ENCODE assay signal across 28 cellular contexts in genomic region chr3:10845240-10845761, GRCh38. TPM values are rescaled to one million over a fixed set of nuclear protein-coding genes. Genes with fewer than 3 reads are reported as not detected.
DNase-seq lines count a peak whose midpoint lies in the region; ATAC-seq, FAIRE-seq and TF ChIP-seq lines count a peak whose summit lies in the region.
"Had no signal": no experiment of that assay in that cellular context is flagged by ENCODE, and none has a peak within 500 bp of the region (broad histone marks: within the 10 kb centered on the region; RNA-seq: fewer than 3 reads in every experiment).

No MANE protein-coding gene starts in this region.

- no peak overlapping the region for H2AFZ ChIP-seq in HepG2 (ENCODE audit: low read length)

- no peak for FAIRE-seq in HepG2 (lab: Jason Lieb, UNC)
- FAIRE-seq: K562 had no signal

- CTCF ChIA-PET in HepG2 (lab: Yijun Ruan, JAX; ENCODE audit: low intra/inter-chr PET ratio, low total read pairs): no interaction called here

- no peaks in the 10 kb centered on the region for H3K36me3 Mint-ChIP-seq in activated naive CD4-positive, alpha-beta T cell treated with anti-CD3 and anti-CD28 coated beads, Interleukin-2, amount 50 U/mL, for 72 hours
- H3K36me3 Mint-ChIP-seq: activated CD4-positive, alpha-beta memory T cell treated with anti-CD3 and anti-CD28 coated beads for 36 hours had no signal

- H3K9ac ChIP-seq in HepG2 (ENCODE audit: insufficient read depth, low read depth, low read length): no peak overlapping the region

- H3K79me2 ChIP-seq in HepG2 (ENCODE audit: insufficient read depth, low read length): no peaks in the 10 kb centered on the region

- H3K36me3 ChIP-seq in right lobe of liver: no peaks in the 10 kb centered on the region
- peaks cover 1 to 13% of the 10 kb centered on the region in 2 experiments; a peak in 4 of 5 replicates for H3K36me3 ChIP-seq in HepG2 (replicated peaks in 1 of 2; ENCODE audit: control insufficient read depth in 1 of 2, insufficient read depth in 2 of 2, low read length in 2 of 2)
- no peaks in the 10 kb centered on the region for H3K36me3 ChIP-seq in left lung
- H3K36me3 ChIP-seq: breast epithelium, colonic mucosa, uterus had no signal

- H3K9me3 ChIP-seq in right lobe of liver (no peaks in the 10 kb centered on the region), HepG2 (ENCODE audit: low read length) (no peaks in the 10 kb centered on the region), left lung (no peaks in the 10 kb centered on the region)
- H3K9me3 ChIP-seq: breast epithelium, colonic mucosa, uterus had no signal

- TF ChIP-seq RAD21 in HepG2 (CRISPR knock-in tag; IDR thresholded peaks at IDR 0.05): no peak

- BruUV-seq in HepG2 (replicated peaks; lab: Mats Ljungman, UMichigan): no TSS peak

- no peak overlapping the region for H3K27ac Mint-ChIP-seq in activated naive CD4-positive, alpha-beta T cell treated with anti-CD3 and anti-CD28 coated beads, Interleukin-2, amount 50 U/mL, for 72 hours
- H3K27ac Mint-ChIP-seq: activated CD4-positive, alpha-beta memory T cell treated with anti-CD3 and anti-CD28 coated beads for 36 hours had no signal

- 35% methylated on average over 4 of the region's 4 CpGs for WGBS in right lobe of liver (ENCODE audit: insufficient coverage, low coverage, low lambda C conversion rate, missing lambda C conversion rate)
- WGBS in HepG2 (ENCODE audit: low lambda C conversion rate): 68% methylated on average over 4 of the region's 4 CpGs

- H3K4me2 ChIP-seq in HepG2 (ENCODE audit: low read depth, low read length): no peak overlapping the region

- H3K9me3 Mint-ChIP-seq in activated naive CD4-positive, alpha-beta T cell treated with anti-CD3 and anti-CD28 coated beads, Interleukin-2, amount 50 U/mL, for 72 hours: peaks cover 0 to 4% of the 10 kb centered on the region in 2 donors
- H3K9me3 Mint-ChIP-seq: activated CD4-positive, alpha-beta memory T cell treated with anti-CD3 and anti-CD28 coated beads for 36 hours; neural crest cell had no signal

- in situ Hi-C loops in HepG2 (cut with HindIII; ENCODE audit: extremely low pct_ligation_motif_present, low pct_unique_long_range_greater_than_20kb): no loop called here

- H3K4me3 ChIP-seq in right lobe of liver (no peak overlapping the region), HepG2 (replicated peaks in 1 of 3; ENCODE audit: insufficient read depth in 1 of 3, low read depth in 2 of 3, low read length in 3 of 3) (no peak overlapping the region), left lung (no peak overlapping the region)
- H3K4me3 ChIP-seq: breast epithelium, colonic mucosa, K562, skin epidermis, uterus had no signal

- TF ChIP-seq CTCF in right lobe of liver (IDR thresholded peaks at IDR 0.05): no peak
- no peak for TF ChIP-seq CTCF in HepG2 (CRISPR knock-in tag; IDR thresholded peaks at IDR 0.05)
- no peak for TF ChIP-seq CTCF in left lung (IDR thresholded peaks at IDR 0.05)

- no peak overlapping the region for H3K27ac ChIP-seq in right lobe of liver
- H3K27ac ChIP-seq in HepG2 (ENCODE audit: extremely low read length, insufficient read depth, low read length): no peak overlapping the region
- H3K27ac ChIP-seq in left lung: no peak overlapping the region
- H3K27ac ChIP-seq: colonic mucosa, foreskin keratinocyte, uterus had no signal

- no peaks in the 10 kb centered on the region for H3K4me1 ChIP-seq in right lobe of liver
- H3K4me1 ChIP-seq in HepG2 (ENCODE audit: insufficient read depth, low read length): no peaks in the 10 kb centered on the region
- H3K4me1 ChIP-seq in left lung: no peaks in the 10 kb centered on the region
- H3K4me1 ChIP-seq: colonic mucosa, uterus had no signal

- no peaks in the 10 kb centered on the region for H4K20me1 ChIP-seq in HepG2 (ENCODE audit: insufficient read depth, low read length)

- POLR2A ChIA-PET in HepG2 (lab: Yijun Ruan, JAX): no interaction called here

- TF ChIP-seq POLR2A in right lobe of liver (IDR thresholded peaks at IDR 0.05) (no peak), HepG2 (IDR thresholded peaks at IDR 0.05; ENCODE audit: insufficient read depth in 1 of 2, low read depth in 2 of 2, low read length in 2 of 2) (no peak)

- TF ChIP-seq EP300 in HepG2 (IDR thresholded peaks at IDR 0.05; ENCODE audit: low read depth in 2 of 2, low read length in 2 of 2): no peak
- TF ChIP-seq EP300 in HepG2 (CRISPR knock-in tag; IDR thresholded peaks at IDR 0.05; ENCODE audit: borderline replicate concordance): no peak

- intact Hi-C loops in right lobe of liver (cut with DNase I) (no loop called here), HepG2 (cut with micrococcal nuclease; ENCODE audit: unreplicated experiment) (no loop called here), left lung (cut with DNase I) (no loop called here)

- ATAC-seq in right lobe of liver: peak; percentile 15 to 43 (median 38)
- no peak for ATAC-seq in HepG2
- peak; percentile 52 for ATAC-seq in left lung
- ATAC-seq in GM21619 (IDR thresholded peaks at IDR 0.05; ENCODE audit: unreplicated experiment): no peak
- ATAC-seq in activated naive CD4-positive, alpha-beta T cell treated with anti-CD3 and anti-CD28 coated beads, Interleukin-2, amount 50 U/mL, for 72 hours: no peak
- ATAC-seq: esophagus mucosa, foreskin keratinocyte, K562 had no signal

- DNase-seq in right lobe of liver (no peak), HepG2 (ENCODE audit: low spot score) (no peak), SKM-1 treated with dmso at 0.1 percent for 144 hours (lab: John Stamatoyannopoulos, UW; ENCODE audit: unreplicated experiment) (peak; percentile 60), left lung (peak in 1 of 2 donors; percentile 44)
- no peak for DNase-seq in stimulated activated CD4-positive, alpha-beta T cell treated with anti-CD3 and anti-CD28 coated beads, Interleukin-4, amount 100 ng/mL, for 1 hour
- DNase-seq in activated naive CD4-positive, alpha-beta T cell treated with anti-CD3 and anti-CD28 coated beads, Interleukin-2, amount 50 U/mL, for 72 hours (ENCODE audit: low spot score in 2 of 2): no peak
- DNase-seq in activated T-cell treated with anti-CD3 and anti-CD28 coated beads, Interleukin-2, amount 50 U/mL, for 1 hour: no peak
- DNase-seq: activated CD4-positive, alpha-beta memory T cell treated with anti-CD3 and anti-CD28 coated beads for 36 hours; colonic mucosa; DND-41; foreskin keratinocyte; GOT3; hippocampal formation; NCI-H1092; NCI-H1930; NCI-H526 treated with DMSO at 0.1 percent for 48 hours; stimulated activated CD4-positive, alpha-beta T cell treated with anti-CD3 and anti-CD28 coated beads, Interleukin-1b, Interleukin-23, amount 100 ng/mL, for 48 hours had no signal

- H3K27me3 ChIP-seq in right lobe of liver (no peaks in the 10 kb centered on the region), HepG2 (ENCODE audit: control insufficient read depth in 1 of 2, insufficient read depth in 2 of 2, low read length in 2 of 2) (peaks cover 0 to 1% of the 10 kb centered on the region in 2 experiments; a peak in 1 of 5 replicates), left lung (peaks cover 0 to 5% of the 10 kb centered on the region in 2 donors)
- H3K27me3 ChIP-seq: breast epithelium, colonic mucosa, foreskin keratinocyte, uterus had no signal

TF ChIP-seq in HepG2, 621 proteins besides CTCF, POLR2A, EP300 and RAD21 (continues in another document):
- TF ChIP-seq NFIC (IDR thresholded peaks at IDR 0.05; ENCODE audit: low read length): no peak
- no peak for TF ChIP-seq ZNF205 (CRISPR knock-in tag; IDR thresholded peaks at IDR 0.05)
- TF ChIP-seq, protein P1, sequence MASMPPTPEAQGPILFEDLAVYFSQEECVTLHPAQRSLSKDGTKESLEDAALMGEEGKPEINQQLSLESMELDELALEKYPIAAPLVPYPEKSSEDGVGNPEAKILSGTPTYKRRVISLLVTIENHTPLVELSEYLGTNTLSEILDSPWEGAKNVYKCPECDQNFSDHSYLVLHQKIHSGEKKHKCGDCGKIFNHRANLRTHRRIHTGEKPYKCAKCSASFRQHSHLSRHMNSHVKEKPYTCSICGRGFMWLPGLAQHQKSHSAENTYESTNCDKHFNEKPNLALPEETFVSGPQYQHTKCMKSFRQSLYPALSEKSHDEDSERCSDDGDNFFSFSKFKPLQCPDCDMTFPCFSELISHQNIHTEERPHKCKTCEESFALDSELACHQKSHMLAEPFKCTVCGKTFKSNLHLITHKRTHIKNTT (CRISPR knock-in tag; IDR thresholded peaks at IDR 0.05): no peak
- no peak for TF ChIP-seq TBP (CRISPR knock-in tag; IDR thresholded peaks at IDR 0.05)
- no peak for TF ChIP-seq ZKSCAN1 (IDR thresholded peaks at IDR 0.05; ENCODE audit: low read length)
- no peak for TF ChIP-seq SNRNP70 (IDR thresholded peaks at IDR 0.05; ENCODE audit: low read depth, low read length)
- no peak for TF ChIP-seq ELF1 (CRISPR knock-in tag; IDR thresholded peaks at IDR 0.05)

RNA-seq across cellular contexts. Expression of gene SLC6A11, which starts 29.3 kb away (rescaled TPM):
- total RNA-seq in right lobe of liver: under 1 TPM in 5 of 6 experiments, not detected in 1; 0.06 to 0.42 (median 0.12) TPM
- 16.4 and 34.5 TPM in 2 replicates for total RNA-seq in HepG2 (2016; rRNA removed; fragmentation: Illumina TruSeq; extraction: Trizol)
- total RNA-seq in HepG2 (2016; cell fraction: cytosol; rRNA removed; fragmentation: Illumina TruSeq; extraction: Trizol; ENCODE audit: low read depth): 3.6 and 3.7 TPM in 2 replicates
- 15.1 and 36.1 TPM in 2 replicates for total RNA-seq in HepG2 (2016; cell fraction: insoluble cytoplasmic fraction; rRNA removed; fragmentation: Illumina TruSeq; extraction: Trizol)
- 10.4 and 11.0 TPM in 2 replicates for total RNA-seq in HepG2 (2016; cell fraction: membrane; rRNA removed; fragmentation: Illumina TruSeq; extraction: Trizol)
- total RNA-seq in HepG2 (2016; cell fraction: nucleus; rRNA removed; fragmentation: Illumina TruSeq; extraction: Trizol): 42.8 and 45.6 TPM in 2 replicates
- polyA plus RNA-seq in HepG2 (2011; rRNA removed): 17.9 and 30.4 TPM in 2 replicates
- 11.3 and 15.1 TPM in 2 replicates for polyA plus RNA-seq in HepG2 (2011; cell fraction: cytosol; rRNA removed)
- 48.6 and 62.7 TPM in 2 replicates for polyA plus RNA-seq in HepG2 (2011; cell fraction: nucleus; rRNA removed)
- polyA plus RNA-seq in HepG2 (2012): 10.5 and 12.6 TPM in 2 replicates
- polyA plus RNA-seq in HepG2 (2016; cell fraction: cytosol; fragmentation: Illumina TruSeq; extraction: Trizol; ENCODE audit: low read depth): 2.5 TPM in 2 replicates
- polyA plus RNA-seq in HepG2 (2016; cell fraction: insoluble cytoplasmic fraction; fragmentation: Illumina TruSeq; extraction: Trizol; ENCODE audit: low read depth): 11.9 and 14.6 TPM in 2 replicates
- 5.5 and 6.6 TPM in 2 replicates for polyA plus RNA-seq in HepG2 (2016; cell fraction: membrane; fragmentation: Illumina TruSeq; extraction: Trizol; ENCODE audit: low read depth)
- polyA plus RNA-seq in HepG2 (2016; cell fraction: nucleus; fragmentation: Illumina TruSeq; extraction: Trizol; ENCODE audit: insufficient read depth, low read depth): 51.4 and 54.6 TPM in 2 replicates
- polyA minus RNA-seq in HepG2 (2011; rRNA and poly(A)+ RNA removed; ENCODE audit: low replicate concordance): 0.02 and 26.3 TPM in 2 replicates
- polyA minus RNA-seq in HepG2 (2011; cell fraction: cytosol; rRNA and poly(A)+ RNA removed): 7.0 and 11.0 TPM in 2 replicates
- polyA minus RNA-seq in HepG2 (2011; cell fraction: nucleus; rRNA and poly(A)+ RNA removed): 34.5 and 44.1 TPM in 2 replicates
- total RNA-seq in left lung: under 1 TPM in 1 of 2 donors, not detected in 1; 0.13 TPM
- not detected for total RNA-seq in activated naive CD4-positive, alpha-beta T cell treated with anti-CD3 and anti-CD28 coated beads, Interleukin-2, amount 50 U/mL, for 72 hours
- total RNA-seq: A673; activated CD4-positive, alpha-beta memory T cell treated with anti-CD3 and anti-CD28 coated beads for 36 hours; colonic mucosa; HT-29; K562; lung microvascular endothelial cell had no signal
- polyA plus RNA-seq: BJ had no signal

Comparison
In these comparisons a context has a peak if more than half of its experiments do, and no peak if none do; other contexts are left out.
1. ATAC-seq: peak in right lobe of liver (4 of 4) and left lung (single experiment); none in HepG2 (single experiment), GM21619 (single experiment) and activated naive CD4-positive, alpha-beta T cell treated with anti-CD3 and anti-CD28 coated beads, Interleukin-2, amount 50 U/mL, for 72 hours (0 of 2).